1 cellular context compared by ENCODE assay signal in genomic region chr6:11393713-11394627, GRCh38.
TF ChIP-seq lines count a peak whose summit lies in the region.

No MANE protein-coding gene starts in this region.

TF ChIP-seq in HepG2, 621 proteins besides CTCF, POLR2A, EP300 and RAD21 (continued from another document):
- peak; percentile 18; the same call in 1 of the 2 replicates for TF ChIP-seq PAF1 (CRISPR knock-in tag; IDR thresholded peaks at IDR 0.05)
- TF ChIP-seq KLF9 (CRISPR knock-in tag; IDR thresholded peaks at IDR 0.05; ENCODE audit: low read depth): no peak
- no peak for TF ChIP-seq FOXP4 (CRISPR knock-in tag; IDR thresholded peaks at IDR 0.05)
- no peak for TF ChIP-seq MEF2D (CRISPR knock-in tag; IDR thresholded peaks at IDR 0.05)
- TF ChIP-seq, protein P1, sequence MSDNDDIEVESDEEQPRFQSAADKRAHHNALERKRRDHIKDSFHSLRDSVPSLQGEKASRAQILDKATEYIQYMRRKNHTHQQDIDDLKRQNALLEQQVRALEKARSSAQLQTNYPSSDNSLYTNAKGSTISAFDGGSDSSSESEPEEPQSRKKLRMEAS (IDR thresholded peaks at IDR 0.05): 0 out of 2 replicates have a peak, but pooled peaks have one; percentile 18
- TF ChIP-seq SRY (CRISPR knock-in tag; IDR thresholded peaks at IDR 0.05): no peak
- TF ChIP-seq ZNF841 (CRISPR knock-in tag; IDR thresholded peaks at IDR 0.05; ENCODE audit: borderline replicate concordance): no peak
- no peak for TF ChIP-seq ZNF710 (CRISPR knock-in tag; IDR thresholded peaks at IDR 0.05; ENCODE audit: borderline replicate concordance)
- no peak for TF ChIP-seq SNAI1 (CRISPR knock-in tag; IDR thresholded peaks at IDR 0.05; ENCODE audit: borderline replicate concordance)
- no peak for TF ChIP-seq SP1 (IDR thresholded peaks at IDR 0.05)
- no peak for TF ChIP-seq SP1 (CRISPR knock-in tag; IDR thresholded peaks at IDR 0.05)
- 0 out of 2 replicates have a peak, but pooled peaks have one; percentile 17 for TF ChIP-seq ZNF331 (CRISPR knock-in tag; IDR thresholded peaks at IDR 0.05)
- TF ChIP-seq, protein P2, sequence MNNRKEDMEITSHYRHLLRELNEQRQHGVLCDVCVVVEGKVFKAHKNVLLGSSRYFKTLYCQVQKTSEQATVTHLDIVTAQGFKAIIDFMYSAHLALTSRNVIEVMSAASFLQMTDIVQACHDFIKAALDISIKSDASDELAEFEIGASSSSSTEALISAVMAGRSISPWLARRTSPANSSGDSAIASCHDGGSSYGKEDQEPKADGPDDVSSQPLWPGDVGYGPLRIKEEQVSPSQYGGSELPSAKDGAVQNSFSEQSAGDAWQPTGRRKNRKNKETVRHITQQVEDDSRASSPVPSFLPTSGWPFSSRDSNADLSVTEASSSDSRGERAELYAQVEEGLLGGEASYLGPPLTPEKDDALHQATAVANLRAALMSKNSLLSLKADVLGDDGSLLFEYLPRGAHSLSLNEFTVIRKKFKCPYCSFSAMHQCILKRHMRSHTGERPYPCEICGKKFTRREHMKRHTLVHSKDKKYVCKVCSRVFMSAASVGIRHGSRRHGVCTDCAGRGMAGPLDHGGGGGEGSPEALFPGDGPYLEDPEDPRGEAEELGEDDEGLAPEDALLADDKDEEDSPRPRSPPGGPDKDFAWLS (CRISPR knock-in tag; IDR thresholded peaks at IDR 0.05; ENCODE audit: borderline replicate concordance): no peak
- TF ChIP-seq, protein P3, sequence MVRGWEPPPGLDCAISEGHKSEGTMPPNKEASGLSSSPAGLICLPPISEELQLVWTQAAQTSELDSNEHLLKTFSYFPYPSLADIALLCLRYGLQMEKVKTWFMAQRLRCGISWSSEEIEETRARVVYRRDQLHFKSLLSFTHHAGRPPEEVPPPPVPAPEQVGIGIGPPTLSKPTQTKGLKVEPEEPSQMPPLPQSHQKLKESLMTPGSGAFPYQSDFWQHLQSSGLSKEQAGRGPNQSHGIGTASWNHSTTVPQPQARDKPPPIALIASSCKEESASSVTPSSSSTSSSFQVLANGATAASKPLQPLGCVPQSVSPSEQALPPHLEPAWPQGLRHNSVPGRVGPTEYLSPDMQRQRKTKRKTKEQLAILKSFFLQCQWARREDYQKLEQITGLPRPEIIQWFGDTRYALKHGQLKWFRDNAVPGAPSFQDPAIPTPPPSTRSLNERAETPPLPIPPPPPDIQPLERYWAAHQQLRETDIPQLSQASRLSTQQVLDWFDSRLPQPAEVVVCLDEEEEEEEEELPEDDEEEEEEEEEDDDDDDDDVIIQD (CRISPR knock-in tag; IDR thresholded peaks at IDR 0.05; ENCODE audit: low read depth): no peak
- 0 out of 2 replicates have a peak, but pooled peaks have one; percentile 9 for TF ChIP-seq SETDB1 (CRISPR knock-in tag; IDR thresholded peaks at IDR 0.05; ENCODE audit: borderline replicate concordance)
- no peak for TF ChIP-seq ZNF543 (CRISPR knock-in tag; IDR thresholded peaks at IDR 0.05)
- TF ChIP-seq KMT2B (CRISPR knock-in tag; IDR thresholded peaks at IDR 0.05): no peak
- no peak for TF ChIP-seq CCDC6 (CRISPR knock-in tag; IDR thresholded peaks at IDR 0.05)
- TF ChIP-seq SMARCC2 (IDR thresholded peaks at IDR 0.05): no peak
- TF ChIP-seq ZNF275 (CRISPR knock-in tag; IDR thresholded peaks at IDR 0.05; ENCODE audit: borderline replicate concordance): no peak
- no peak for TF ChIP-seq SP2 (CRISPR knock-in tag; IDR thresholded peaks at IDR 0.05)
- TF ChIP-seq ZNF414 (CRISPR knock-in tag; IDR thresholded peaks at IDR 0.05): no peak
- TF ChIP-seq CEBPZ (IDR thresholded peaks at IDR 0.05; ENCODE audit: low read length): no peak
- no peak for TF ChIP-seq FOXJ3 (CRISPR knock-in tag; IDR thresholded peaks at IDR 0.05; ENCODE audit: borderline replicate concordance)
- TF ChIP-seq FOSL1 (CRISPR knock-in tag; IDR thresholded peaks at IDR 0.05; ENCODE audit: borderline replicate concordance): no peak
- TF ChIP-seq GPN1 (CRISPR knock-in tag; IDR thresholded peaks at IDR 0.05; ENCODE audit: borderline replicate concordance): no peak
- no peak for TF ChIP-seq MED8 (CRISPR knock-in tag; IDR thresholded peaks at IDR 0.05; ENCODE audit: insufficient replicate concordance)
- TF ChIP-seq ZNF234 (CRISPR knock-in tag; conservative IDR thresholded peaks at IDR 0.05): 0 out of 2 replicates have a peak, but pooled peaks have one; percentile 48
- TF ChIP-seq, protein P4, sequence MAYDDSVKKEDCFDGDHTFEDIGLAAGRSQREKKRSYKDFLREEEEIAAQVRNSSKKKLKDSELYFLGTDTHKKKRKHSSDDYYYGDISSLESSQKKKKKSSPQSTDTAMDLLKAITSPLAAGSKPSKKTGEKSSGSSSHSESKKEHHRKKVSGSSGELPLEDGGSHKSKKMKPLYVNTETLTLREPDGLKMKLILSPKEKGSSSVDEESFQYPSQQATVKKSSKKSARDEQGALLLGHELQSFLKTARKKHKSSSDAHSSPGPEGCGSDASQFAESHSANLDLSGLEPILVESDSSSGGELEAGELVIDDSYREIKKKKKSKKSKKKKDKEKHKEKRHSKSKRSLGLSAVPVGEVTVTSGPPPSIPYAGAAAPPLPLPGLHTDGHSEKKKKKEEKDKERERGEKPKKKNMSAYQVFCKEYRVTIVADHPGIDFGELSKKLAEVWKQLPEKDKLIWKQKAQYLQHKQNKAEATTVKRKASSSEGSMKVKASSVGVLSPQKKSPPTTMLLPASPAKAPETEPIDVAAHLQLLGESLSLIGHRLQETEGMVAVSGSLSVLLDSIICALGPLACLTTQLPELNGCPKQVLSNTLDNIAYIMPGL (CRISPR knock-in tag; IDR thresholded peaks at IDR 0.05; ENCODE audit: borderline replicate concordance in 1 of 2, low read depth in 1 of 2): no peak
